Comparison of ENCODE assay signal across 8 cellular contexts in genomic region chr1:184387069-184387870, GRCh38. TPM values are rescaled to one million over a fixed set of nuclear protein-coding genes. Genes with fewer than 3 reads are reported as not detected.
DNase-seq lines count a peak whose midpoint lies in the region; ATAC-seq and TF ChIP-seq lines count a peak whose summit lies in the region.

No MANE protein-coding gene starts in this region.

- ATAC-seq in GM21390 (IDR thresholded peaks at IDR 0.05; ENCODE audit: unreplicated experiment), result peak; percentile 27

- peak overlapping the region; percentile 46 for H3K9ac ChIP-seq in parathyroid adenoma

- H3K4me3 ChIP-seq in BJ (ENCODE audit: low read depth, low read length) (peak overlapping the region; percentile 83), parathyroid adenoma (ENCODE audit: low read depth, low read length) (peak overlapping the region; percentile 65)

- H3K4me1 ChIP-seq in parathyroid adenoma, result no peaks in the 10 kb centered on the region

- no peak for TF ChIP-seq CTCF in BJ (IDR thresholded peaks at IDR 0.05; ENCODE audit: insufficient read depth, low read depth, low read length)
- TF ChIP-seq CTCF in parathyroid adenoma (IDR thresholded peaks at IDR 0.05), result no peak

- H3K9me3 ChIP-seq in parathyroid adenoma (ENCODE audit: control insufficient read depth, low read length), result no peaks in the 10 kb centered on the region

- CTCF ChIA-PET in BJ (lab: Yijun Ruan, JAX), result interaction anchor here (0.8 to 2.2 kb wide), 6 partner anchors 9 to 327 kb away, joined by 3 to 6 read pairs (median 3); no protein-coding TSS in a partner anchor

- H3K27ac ChIP-seq in parathyroid adenoma, result no peak overlapping the region

- intact Hi-C loops in head of caudate nucleus (cut with DNase I), result no loop called here

- no peaks in the 10 kb centered on the region for H3K79me2 ChIP-seq in parathyroid adenoma

- DNase-seq in BJ (ENCODE audit: low read depth) (no peak), NCI-H510A (lab: John Stamatoyannopoulos, UW) (peak; percentile 12), head of caudate nucleus (peak in 39 of 42 donors; percentile 11 to 65 (median 36)), GM19240 (ENCODE audit: insufficient read length, low spot score) (no peak), DMS153 treated with DMSO at 0.1 percent for 48 hours (lab: John Stamatoyannopoulos, UW; ENCODE audit: unreplicated experiment) (no peak)
- DNase-seq in activated naive CD4-positive, alpha-beta T cell treated with Interleukin-2 at 50 U/mL for 16 hours, result peak; percentile 8

- peak overlapping the region; percentile 98 for H3K4me2 ChIP-seq in parathyroid adenoma (ENCODE audit: low read length)

- H2AFZ ChIP-seq in parathyroid adenoma, result peak overlapping the region; percentile 92

- H3K27me3 ChIP-seq in BJ (ENCODE audit: control insufficient read depth, insufficient read depth, low read length), result 0 out of 2 replicates have a peak, but pooled peaks cover 2% of the 10 kb centered on the region
- H3K27me3 ChIP-seq in parathyroid adenoma (ENCODE audit: control insufficient read depth, insufficient read depth, low read length), result no peaks in the 10 kb centered on the region

- POLR2A ChIA-PET in BJ (lab: Charles Lee), result interaction anchor here (0.6 to 0.8 kb wide), 4 partner anchors 9 to 659 kb away, joined by 3 to 15 read pairs (median 4); no protein-coding TSS in a partner anchor

- H3K36me3 ChIP-seq in BJ (ENCODE audit: control insufficient read depth, insufficient read depth, low read length) (no peaks in the 10 kb centered on the region), parathyroid adenoma (ENCODE audit: control insufficient read depth, insufficient read depth, low read length) (no peaks in the 10 kb centered on the region)

RNA-seq across cellular contexts. Expression of gene C1orf21, which starts 0.4 kb away (rescaled TPM):
- polyA plus RNA-seq in BJ (2011; rRNA removed), result 4.3 and 13.4 TPM in 2 replicates
- polyA minus RNA-seq in BJ (2011; rRNA and poly(A)+ RNA removed), result 1.5 TPM in 2 replicates

Comparison
In these comparisons a context has a peak if more than half of its experiments do, and no peak if none do; other contexts are left out.
1. DNase-seq: peak in NCI-H510A (single experiment), activated naive CD4-positive, alpha-beta T cell treated with Interleukin-2 at 50 U/mL for 16 hours (single experiment) and head of caudate nucleus (39 of 42); none in BJ (single experiment), GM19240 (single experiment) and DMS153 treated with DMSO at 0.1 percent for 48 hours (single experiment).